8 cellular contexts compared by ENCODE assay signal in genomic region chr7:128883622-128884549, GRCh38. TPM values are rescaled to one million over a fixed set of nuclear protein-coding genes. Genes with fewer than 3 reads are reported as not detected.
DNase-seq lines count a peak whose midpoint lies in the region; ATAC-seq and TF ChIP-seq lines count a peak whose summit lies in the region.

No MANE protein-coding gene starts in this region.

- peak; percentile 95 for DNase-seq in AG08396 (ENCODE audit: low spot score)
- DNase-seq in NK-92 (lab: John Stamatoyannopoulos, UW; ENCODE audit: unreplicated experiment) = peak; percentile 8
- peak; percentile 92 for DNase-seq in activated CD8-positive, alpha-beta T cell treated with anti-CD3 and anti-CD28 coated beads for 36 hours
- peak; percentile 80 for DNase-seq in effector CD8-positive, alpha-beta T cell (lab: John Stamatoyannopoulos, UW)
- DNase-seq in midbrain (lab: John Stamatoyannopoulos, UW) = peak; percentile 74
- DNase-seq in stimulated activated CD8-positive, alpha-beta memory T cell treated with anti-CD3 and anti-CD28 coated beads, Interleukin-4, amount 100 ng/mL, for 4 hours (ENCODE audit: low read depth in 2 of 2, low spot score in 1 of 2) = peak; percentile 56 to 85

- CTCF ChIA-PET in activated CD8-positive, alpha-beta T cell treated with anti-CD3 and anti-CD28 coated beads for 36 hours (lab: Charles Lee) = interaction anchor here (0.6 to 8.9 kb wide), 63 partner anchors 9 to 459 kb away, joined by 3 to 100 read pairs (median 3); partner anchors contain the start of genes ATP6V1F, CALU and GARIN1A

- H3K4me1 Mint-ChIP-seq in activated CD8-positive, alpha-beta T cell treated with anti-CD3 and anti-CD28 coated beads for 36 hours (ENCODE audit: low read depth) = peaks cover 2% of the 10 kb centered on the region

- ATAC-seq in GM18867 (IDR thresholded peaks at IDR 0.05; ENCODE audit: unreplicated experiment) (peak; percentile 69), HG03439 (IDR thresholded peaks at IDR 0.05; ENCODE audit: unreplicated experiment) (peak; percentile 75)
- ATAC-seq in activated CD8-positive, alpha-beta T cell treated with anti-CD3 and anti-CD28 coated beads for 36 hours = peak; percentile 82

- H3K27me3 Mint-ChIP-seq in activated CD8-positive, alpha-beta T cell treated with anti-CD3 and anti-CD28 coated beads for 36 hours = peaks cover 4% of the 10 kb centered on the region

- peak overlapping the region; percentile 32 for H3K27ac Mint-ChIP-seq in activated CD8-positive, alpha-beta T cell treated with anti-CD3 and anti-CD28 coated beads for 36 hours

- H3K4me3 Mint-ChIP-seq in activated CD8-positive, alpha-beta T cell treated with anti-CD3 and anti-CD28 coated beads for 36 hours = peak overlapping the region; percentile 39

- no peaks in the 10 kb centered on the region for H3K36me3 Mint-ChIP-seq in activated CD8-positive, alpha-beta T cell treated with anti-CD3 and anti-CD28 coated beads for 36 hours (ENCODE audit: low read depth)

- intact Hi-C loops in activated CD8-positive, alpha-beta T cell treated with anti-CD3 and anti-CD28 coated beads for 36 hours (cut with micrococcal nuclease) = no loop called here

- H3K9me3 Mint-ChIP-seq in activated CD8-positive, alpha-beta T cell treated with anti-CD3 and anti-CD28 coated beads for 36 hours = no peaks in the 10 kb centered on the region

- POLR2A ChIA-PET in activated CD8-positive, alpha-beta T cell treated with anti-CD3 and anti-CD28 coated beads for 36 hours (lab: Charles Lee) = interaction anchor here (0.7 to 1.5 kb wide), 4 partner anchors 15 to 116 kb away, joined by 3 to 5 read pairs (median 4); partner anchors contain the start of gene ATP6V1F

- TF ChIP-seq CTCF in activated CD8-positive, alpha-beta T cell treated with anti-CD3 and anti-CD28 coated beads for 36 hours (IDR thresholded peaks at IDR 0.05) = peak; percentile 95

RNA-seq across cellular contexts. Expression of gene ATP6V1F, which starts 21.2 kb away (rescaled TPM):
- total RNA-seq in activated CD8-positive, alpha-beta T cell treated with anti-CD3 and anti-CD28 coated beads for 36 hours = 100 to 1,000 TPM; 109 to 113 TPM

RNA-seq across cellular contexts. Expression of gene KCP, which starts 26.6 kb away (rescaled TPM):
- total RNA-seq in activated CD8-positive, alpha-beta T cell treated with anti-CD3 and anti-CD28 coated beads for 36 hours = not detected

RNA-seq across cellular contexts. Expression of gene FLNC, which starts 53.7 kb away (rescaled TPM):
- total RNA-seq in activated CD8-positive, alpha-beta T cell treated with anti-CD3 and anti-CD28 coated beads for 36 hours = under 1 TPM; 0.14 to 0.16 TPM

RNA-seq across cellular contexts. Expression of gene IRF5, which starts 53.8 kb away (rescaled TPM):
- 1 to 10 TPM; 6.5 to 7.7 TPM for total RNA-seq in activated CD8-positive, alpha-beta T cell treated with anti-CD3 and anti-CD28 coated beads for 36 hours

Comparison
In these comparisons a context has a peak if more than half of its experiments do, and no peak if none do; other contexts are left out.
1. Peak in every context shown above with its lines: DNase-seq and ATAC-seq.
2. DNase-seq: peak in every context shown above with its lines; median percentile 95 in AG08396; 92 in activated CD8-positive, alpha-beta T cell treated with anti-CD3 and anti-CD28 coated beads for 36 hours; 80 in effector CD8-positive, alpha-beta T cell; 74 in midbrain; 70 in stimulated activated CD8-positive, alpha-beta memory T cell treated with anti-CD3 and anti-CD28 coated beads, Interleukin-4, amount 100 ng/mL, for 4 hours; 8 in NK-92.